12 cellular contexts compared by ENCODE assay signal in the genomic region with DNA sequence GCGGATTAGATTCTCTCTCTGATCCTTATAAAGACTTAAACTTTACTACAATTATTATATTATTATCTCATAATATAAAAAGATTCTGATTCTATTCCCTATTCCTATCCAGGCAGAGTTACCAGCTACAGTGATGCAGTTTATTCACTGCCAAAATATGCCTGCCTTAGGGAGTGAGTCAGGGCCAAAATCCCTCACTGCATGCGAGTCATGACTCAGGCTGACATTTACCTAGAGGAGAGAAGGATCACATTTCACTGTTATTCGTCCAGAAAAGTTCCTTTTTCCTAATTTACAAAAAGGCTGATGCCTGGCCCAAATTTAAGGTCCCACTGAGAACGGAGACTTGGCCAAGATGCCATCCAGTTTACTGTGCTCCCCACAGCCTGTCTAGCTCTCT.
DNase-seq lines count a peak whose midpoint lies in the region; ATAC-seq, FAIRE-seq and TF ChIP-seq lines count a peak whose summit lies in the region.
"Had no signal": no experiment of that assay in that cellular context is flagged by ENCODE, and none has a peak within 500 bp of the region (broad histone marks: within the 10 kb centered on the region; RNA-seq: fewer than 3 reads in every experiment).

No MANE protein-coding gene starts in this region.

- H3K9ac ChIP-seq in HCT116 (ENCODE audit: low read length), result no peak overlapping the region
- H3K9ac ChIP-seq: parathyroid adenoma had no signal

- H3K4me2 ChIP-seq in HCT116 (ENCODE audit: low read length), result peak overlapping the region; percentile 41

- no peaks in the 10 kb centered on the region for H3K79me2 ChIP-seq in HCT116 (ENCODE audit: insufficient read depth, low read length)
- H3K79me2 ChIP-seq: parathyroid adenoma had no signal

- H2AFZ ChIP-seq in HCT116 (ENCODE audit: low read depth, low read length, poor library complexity, severe bottlenecking), result no peak overlapping the region
- H2AFZ ChIP-seq: parathyroid adenoma had no signal

- TF ChIP-seq CTCF in HCT116 (IDR thresholded peaks at IDR 0.05 in 2 of 3, conservative IDR thresholded peaks at IDR 0.05 in 1 of 3; ENCODE audit: borderline replicate concordance in 1 of 3, insufficient read depth in 1 of 3, low read depth in 2 of 3, low read length in 2 of 3), result no peak
- TF ChIP-seq CTCF in foreskin keratinocyte (conservative IDR thresholded peaks at IDR 0.05), result no peak

- ATAC-seq in HCT116, result peak; percentile 67
- peak; percentile 100 for ATAC-seq in foreskin keratinocyte
- no peak for ATAC-seq in HG03521 (IDR thresholded peaks at IDR 0.05; ENCODE audit: unreplicated experiment)
- ATAC-seq in HG03097 (IDR thresholded peaks at IDR 0.05; ENCODE audit: low FRiP score, unreplicated experiment), result no peak

- H3K36me3 ChIP-seq in HCT116 (ENCODE audit: control insufficient read depth in 1 of 2, insufficient read depth in 2 of 2, low read length in 2 of 2), result no peaks in the 10 kb centered on the region
- H3K36me3 ChIP-seq: tibial artery had no signal

- no peaks in the 10 kb centered on the region for H3K9me3 ChIP-seq in HCT116 (ENCODE audit: control insufficient read depth in 1 of 2, insufficient read depth in 1 of 2, low read depth in 1 of 2, low read length in 2 of 2)
- H3K9me3 ChIP-seq: tibial artery had no signal

- no TSS peak for BruUV-seq in HCT116 (replicated peaks; lab: Mats Ljungman, UMichigan)

- H3K27me3 ChIP-seq in HCT116 (ENCODE audit: insufficient read depth, low read length), result no peaks in the 10 kb centered on the region
- H3K27me3 ChIP-seq in foreskin keratinocyte, result no peaks in the 10 kb centered on the region
- H3K27me3 ChIP-seq: tibial artery had no signal

- no peak overlapping the region for H3K4me3 ChIP-seq in HCT116 (replicated peaks in 1 of 2; ENCODE audit: low read depth in 1 of 2, low read length in 2 of 2)
- H3K4me3 ChIP-seq: tibial artery had no signal

- no peaks in the 10 kb centered on the region for H3K9me2 ChIP-seq in HCT116 (ENCODE audit: insufficient read depth)

- CTCF ChIA-PET in HCT116 (lab: Charles Lee), result no interaction called here

- DNase-seq in HCT116 (ENCODE audit: low read depth, low spot score), result no peak
- DNase-seq in amniotic epithelial cell (ENCODE audit: low read depth), result peak; percentile 42
- DNase-seq in foreskin keratinocyte, result peak; percentile 60 to 79
- DNase-seq in urothelium cell line (ENCODE audit: low spot score), result peak; percentile 68
- no peak for DNase-seq in NCI-H82 (lab: John Stamatoyannopoulos, UW)
- DNase-seq: NCI-H1048, NCI-H526 had no signal

- H3K4me1 ChIP-seq in HCT116 (ENCODE audit: control insufficient read depth in 1 of 2, insufficient read depth in 2 of 2, low read length in 2 of 2) (peaks cover 0 to 6% of the 10 kb centered on the region in 2 experiments; a peak in 2 of 4 replicates), foreskin keratinocyte (peaks cover 20% of the 10 kb centered on the region)
- H3K4me1 ChIP-seq: parathyroid adenoma had no signal

- intact Hi-C loops in HCT116 (cut with micrococcal nuclease), result no loop called here

- TF ChIP-seq POLR2A in HCT116 (IDR thresholded peaks at IDR 0.05; ENCODE audit: borderline replicate concordance, extremely low read depth, insufficient read depth, insufficient read length), result no peak

- RAD21 ChIA-PET in HCT116 (lab: Charles Lee; ENCODE audit: low non-redundant PET in 1 of 2, low total read pairs in 2 of 2, uncharacterized antibody in 2 of 2, unreplicated experiment in 2 of 2), result no interaction called here

- POLR2A ChIA-PET in HCT116 (lab: Charles Lee), result no interaction called here

- H4K20me1 ChIP-seq in HCT116 (ENCODE audit: insufficient read depth), result no peaks in the 10 kb centered on the region

- TF ChIP-seq RAD21 in HCT116 (IDR thresholded peaks at IDR 0.05; ENCODE audit: low read depth), result no peak

- no peak overlapping the region for H3K27ac ChIP-seq in HCT116 (ENCODE audit: low read depth, low read length)
- peak overlapping the region; percentile 31 for H3K27ac ChIP-seq in foreskin keratinocyte
- H3K27ac ChIP-seq: parathyroid adenoma, tibial artery had no signal

- no peak for FAIRE-seq in urothelium cell line (lab: Jason Lieb, UNC)
- FAIRE-seq: endometrium had no signal

TF ChIP-seq in HCT116, 20 proteins besides CTCF, POLR2A, EP300 and RAD21:
- peak; percentile 58 for TF ChIP-seq FOSL1 (IDR thresholded peaks at IDR 0.05; ENCODE audit: low read depth)
- TF ChIP-seq, protein P1, sequence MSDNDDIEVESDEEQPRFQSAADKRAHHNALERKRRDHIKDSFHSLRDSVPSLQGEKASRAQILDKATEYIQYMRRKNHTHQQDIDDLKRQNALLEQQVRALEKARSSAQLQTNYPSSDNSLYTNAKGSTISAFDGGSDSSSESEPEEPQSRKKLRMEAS (IDR thresholded peaks at IDR 0.05), result no peak
- TF ChIP-seq JUND (IDR thresholded peaks at IDR 0.05), result peak; percentile 20; the same call in 1 of the 2 replicates
TF ChIP-seq in HCT116: peak in this region for 2.

Comparison
In these comparisons a context has a peak if more than half of its experiments do, and no peak if none do; other contexts are left out.
1. ATAC-seq: peak in HCT116 (single experiment) and foreskin keratinocyte (single experiment); none in HG03521 (single experiment) and HG03097 (single experiment).
2. DNase-seq: peak in amniotic epithelial cell (single experiment), foreskin keratinocyte (2 of 2) and urothelium cell line (single experiment); none in HCT116 (single experiment) and NCI-H82 (single experiment).